In genomic region chr14:102235275-102235897, GRCh38 we compare ENCODE assay signal across 1 cellular context.
TF ChIP-seq lines count a peak whose summit lies in the region.

No MANE protein-coding gene starts in this region.

TF ChIP-seq in HepG2, 621 proteins besides CTCF, POLR2A, EP300 and RAD21 (continued from another document):
- no peak for TF ChIP-seq TBX3 (IDR thresholded peaks at IDR 0.05; ENCODE audit: borderline replicate concordance)
- TF ChIP-seq CEBPG (CRISPR knock-in tag; IDR thresholded peaks at IDR 0.05) = no peak
- TF ChIP-seq ELF3 (CRISPR knock-in tag; IDR thresholded peaks at IDR 0.05) = peak; percentile 70
- TF ChIP-seq JUND (CRISPR knock-in tag; IDR thresholded peaks at IDR 0.05) = no peak
- TF ChIP-seq USF2 (IDR thresholded peaks at IDR 0.05; ENCODE audit: low read depth, low read length) = no peak
- TF ChIP-seq USF2 (CRISPR knock-in tag; IDR thresholded peaks at IDR 0.05; ENCODE audit: borderline replicate concordance) = no peak
- peak; percentile 47; the same call in 1 of the 2 replicates for TF ChIP-seq POLR2G (IDR thresholded peaks at IDR 0.05; ENCODE audit: low read depth, low read length)
- no peak for TF ChIP-seq ZBTB39 (CRISPR knock-in tag; IDR thresholded peaks at IDR 0.05)
- no peak for TF ChIP-seq ZNF460 (CRISPR knock-in tag; IDR thresholded peaks at IDR 0.05; ENCODE audit: borderline replicate concordance)
- no peak for TF ChIP-seq ZNF660 (CRISPR knock-in tag; IDR thresholded peaks at IDR 0.05; ENCODE audit: borderline replicate concordance, low read depth)
- 0 out of 2 replicates have a peak, but pooled peaks have one; percentile 33 for TF ChIP-seq ZNF709 (CRISPR knock-in tag; IDR thresholded peaks at IDR 0.05)
- TF ChIP-seq YY1 (IDR thresholded peaks at IDR 0.05; ENCODE audit: insufficient read depth, insufficient replicate concordance, low read depth, low read length) = peak; percentile 44
- TF ChIP-seq, protein P1, sequence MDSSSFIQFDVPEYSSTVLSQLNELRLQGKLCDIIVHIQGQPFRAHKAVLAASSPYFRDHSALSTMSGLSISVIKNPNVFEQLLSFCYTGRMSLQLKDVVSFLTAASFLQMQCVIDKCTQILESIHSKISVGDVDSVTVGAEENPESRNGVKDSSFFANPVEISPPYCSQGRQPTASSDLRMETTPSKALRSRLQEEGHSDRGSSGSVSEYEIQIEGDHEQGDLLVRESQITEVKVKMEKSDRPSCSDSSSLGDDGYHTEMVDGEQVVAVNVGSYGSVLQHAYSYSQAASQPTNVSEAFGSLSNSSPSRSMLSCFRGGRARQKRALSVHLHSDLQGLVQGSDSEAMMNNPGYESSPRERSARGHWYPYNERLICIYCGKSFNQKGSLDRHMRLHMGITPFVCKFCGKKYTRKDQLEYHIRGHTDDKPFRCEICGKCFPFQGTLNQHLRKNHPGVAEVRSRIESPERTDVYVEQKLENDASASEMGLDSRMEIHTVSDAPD (CRISPR knock-in tag; IDR thresholded peaks at IDR 0.05) = no peak
- no peak for TF ChIP-seq NFE2L2 (IDR thresholded peaks at IDR 0.05; ENCODE audit: low read length)
- TF ChIP-seq DNMT3B (CRISPR knock-in tag; conservative IDR thresholded peaks at IDR 0.05) = no peak
- TF ChIP-seq XRCC5 (optimal IDR thresholded peaks at IDR 0.05; ENCODE audit: low read length) = peak; percentile 52
- no peak for TF ChIP-seq ZNF207 (IDR thresholded peaks at IDR 0.05; ENCODE audit: borderline replicate concordance)
- TF ChIP-seq HNF1B (CRISPR knock-in tag; IDR thresholded peaks at IDR 0.05) = 0 out of 2 replicates have a peak, but pooled peaks have one; percentile 37
- TF ChIP-seq SMAD1 (CRISPR knock-in tag; IDR thresholded peaks at IDR 0.05; ENCODE audit: borderline replicate concordance, low read depth) = no peak
- TF ChIP-seq ZSCAN22 (CRISPR knock-in tag; IDR thresholded peaks at IDR 0.05) = no peak
- TF ChIP-seq SP2 (CRISPR knock-in tag; IDR thresholded peaks at IDR 0.05) = no peak
- no peak for TF ChIP-seq SMAD3 (CRISPR knock-in tag; IDR thresholded peaks at IDR 0.05)
- 0 out of 2 replicates have a peak, but pooled peaks have one; percentile 21 for TF ChIP-seq GATAD1 (CRISPR knock-in tag; IDR thresholded peaks at IDR 0.05)
- no peak for TF ChIP-seq NR2C2 (CRISPR knock-in tag; IDR thresholded peaks at IDR 0.05; ENCODE audit: borderline replicate concordance)
- no peak for TF ChIP-seq ZNF225 (CRISPR knock-in tag; IDR thresholded peaks at IDR 0.05)
- no peak for TF ChIP-seq NR2F6 (IDR thresholded peaks at IDR 0.05)
- TF ChIP-seq NR2F6 (CRISPR knock-in tag; IDR thresholded peaks at IDR 0.05) = peak; percentile 25; the same call in 1 of the 2 replicates
- no peak for TF ChIP-seq ZNF34 (CRISPR knock-in tag; IDR thresholded peaks at IDR 0.05; ENCODE audit: borderline replicate concordance)
- TF ChIP-seq RXRA (CRISPR knock-in tag; IDR thresholded peaks at IDR 0.05) = no peak
- no peak for TF ChIP-seq ZFP82 (CRISPR knock-in tag; IDR thresholded peaks at IDR 0.05; ENCODE audit: borderline replicate concordance)
- TF ChIP-seq IRF2 (CRISPR knock-in tag; IDR thresholded peaks at IDR 0.05) = 0 out of 2 replicates have a peak, but pooled peaks have one; percentile 56
- peak; percentile 22; the same call in 1 of the 2 replicates for TF ChIP-seq ZNF792 (CRISPR knock-in tag; IDR thresholded peaks at IDR 0.05)
- TF ChIP-seq, protein P2, sequence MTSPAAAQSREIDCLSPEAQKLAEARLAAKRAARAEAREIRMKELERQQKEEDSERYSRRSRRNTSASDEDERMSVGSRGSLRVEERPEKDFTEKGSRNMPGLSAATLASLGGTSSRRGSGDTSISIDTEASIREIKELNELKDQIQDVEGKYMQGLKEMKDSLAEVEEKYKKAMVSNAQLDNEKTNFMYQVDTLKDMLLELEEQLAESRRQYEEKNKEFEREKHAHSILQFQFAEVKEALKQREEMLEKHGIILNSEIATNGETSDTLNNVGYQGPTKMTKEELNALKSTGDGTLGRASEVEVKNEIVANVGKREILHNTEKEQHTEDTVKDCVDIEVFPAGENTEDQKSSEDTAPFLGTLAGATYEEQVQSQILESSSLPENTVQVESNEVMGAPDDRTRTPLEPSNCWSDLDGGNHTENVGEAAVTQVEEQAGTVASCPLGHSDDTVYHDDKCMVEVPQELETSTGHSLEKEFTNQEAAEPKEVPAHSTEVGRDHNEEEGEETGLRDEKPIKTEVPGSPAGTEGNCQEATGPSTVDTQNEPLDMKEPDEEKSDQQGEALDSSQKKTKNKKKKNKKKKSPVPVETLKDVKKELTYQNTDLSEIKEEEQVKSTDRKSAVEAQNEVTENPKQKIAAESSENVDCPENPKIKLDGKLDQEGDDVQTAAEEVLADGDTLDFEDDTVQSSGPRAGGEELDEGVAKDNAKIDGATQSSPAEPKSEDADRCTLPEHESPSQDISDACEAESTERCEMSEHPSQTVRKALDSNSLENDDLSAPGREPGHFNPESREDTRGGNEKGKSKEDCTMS (CRISPR knock-in tag; conservative IDR thresholded peaks at IDR 0.05) = no peak
- 0 out of 2 replicates have a peak, but pooled peaks have one; percentile 36 for TF ChIP-seq PHF8 (CRISPR knock-in tag; IDR thresholded peaks at IDR 0.05)
- TF ChIP-seq ATF6 (CRISPR knock-in tag; conservative IDR thresholded peaks at IDR 0.05) = no peak
- TF ChIP-seq DBP (CRISPR knock-in tag; IDR thresholded peaks at IDR 0.05; ENCODE audit: not compliant biosample characterization) = no peak
- no peak for TF ChIP-seq ZNF292 (CRISPR knock-in tag; IDR thresholded peaks at IDR 0.05; ENCODE audit: borderline replicate concordance, low read depth)
- no peak for TF ChIP-seq IKZF5 (CRISPR knock-in tag; IDR thresholded peaks at IDR 0.05)
- TF ChIP-seq, protein P3, sequence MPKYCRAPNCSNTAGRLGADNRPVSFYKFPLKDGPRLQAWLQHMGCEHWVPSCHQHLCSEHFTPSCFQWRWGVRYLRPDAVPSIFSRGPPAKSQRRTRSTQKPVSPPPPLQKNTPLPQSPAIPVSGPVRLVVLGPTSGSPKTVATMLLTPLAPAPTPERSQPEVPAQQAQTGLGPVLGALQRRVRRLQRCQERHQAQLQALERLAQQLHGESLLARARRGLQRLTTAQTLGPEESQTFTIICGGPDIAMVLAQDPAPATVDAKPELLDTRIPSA (CRISPR knock-in tag; IDR thresholded peaks at IDR 0.05; ENCODE audit: borderline replicate concordance) = no peak
